10 cellular contexts compared by ENCODE assay signal in the genomic region with DNA sequence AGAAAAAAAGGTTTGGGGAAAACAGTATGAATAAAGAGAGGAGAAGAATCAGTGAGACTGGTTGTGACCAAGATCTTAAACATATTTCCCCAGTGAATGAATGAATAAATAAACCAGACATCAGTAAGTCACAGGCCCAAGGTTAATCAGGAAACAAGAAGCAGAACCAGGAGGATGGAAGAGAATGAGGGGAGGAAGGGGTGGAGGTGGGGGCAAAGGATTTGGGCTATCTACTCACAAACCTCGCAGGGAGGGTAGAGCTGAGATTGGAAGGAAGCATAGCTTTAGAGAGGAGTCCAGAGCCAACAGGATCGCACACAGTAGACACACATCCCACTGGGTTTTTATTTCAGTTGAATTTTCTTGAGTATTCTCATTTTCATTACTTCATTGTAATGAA.
"Had no signal": no experiment of that assay in that cellular context is flagged by ENCODE, and none has a peak within 500 bp of the region (broad histone marks: within the 10 kb centered on the region; RNA-seq: fewer than 3 reads in every experiment).

No MANE protein-coding gene starts in this region.

- H3K27me3 ChIP-seq: adrenal gland, neural progenitor cell had no signal

- H3K4me1 Mint-ChIP-seq: neural progenitor cell had no signal

- H3K9me3 Mint-ChIP-seq: neural progenitor cell; T-helper 2 cell treated with Interferon-gamma antibody and Interleukin-4, amounts not matched to agents 5 μg/mL and 100 μg/mL, for 36 hours had no signal

- H3K4me2 ChIP-seq: neural progenitor cell had no signal

- H3K9ac ChIP-seq: neural progenitor cell, parathyroid adenoma had no signal

- H3K79me2 ChIP-seq: parathyroid adenoma had no signal

- H3K9me3 ChIP-seq: adrenal gland had no signal

- H3K27ac Mint-ChIP-seq: neural progenitor cell; T-helper 2 cell treated with Interferon-gamma antibody and Interleukin-4, amounts not matched to agents 5 μg/mL and 100 μg/mL, for 36 hours had no signal

- H3K4me1 ChIP-seq: adrenal gland, neural progenitor cell, parathyroid adenoma had no signal

- H3K4me3 ChIP-seq: adrenal gland, neural progenitor cell had no signal

- DNase-seq: activated effector memory CD4-positive, alpha-beta T cell treated with Interleukin-2 at 50 U/mL for 16 hours; adrenal gland; caudate nucleus; hypothalamus; kidney glomerular epithelial cell; mesendoderm; stimulated activated CD4-positive, alpha-beta T cell treated with anti-CD3 and anti-CD28 coated beads, Interleukin-2, amount 100 ng/mL, for 48 hours had no signal

- H2AFZ ChIP-seq: neural progenitor cell, parathyroid adenoma had no signal

- H3K36me3 ChIP-seq: adrenal gland, neural progenitor cell had no signal

- H3K36me3 Mint-ChIP-seq: neural progenitor cell had no signal

- H3K27ac ChIP-seq: adrenal gland, neural progenitor cell, parathyroid adenoma had no signal

- H3K4me3 Mint-ChIP-seq: neural progenitor cell; T-helper 2 cell treated with Interferon-gamma antibody and Interleukin-4, amounts not matched to agents 5 μg/mL and 100 μg/mL, for 36 hours had no signal
